1 cellular context compared by ENCODE assay signal in the genomic region with DNA sequence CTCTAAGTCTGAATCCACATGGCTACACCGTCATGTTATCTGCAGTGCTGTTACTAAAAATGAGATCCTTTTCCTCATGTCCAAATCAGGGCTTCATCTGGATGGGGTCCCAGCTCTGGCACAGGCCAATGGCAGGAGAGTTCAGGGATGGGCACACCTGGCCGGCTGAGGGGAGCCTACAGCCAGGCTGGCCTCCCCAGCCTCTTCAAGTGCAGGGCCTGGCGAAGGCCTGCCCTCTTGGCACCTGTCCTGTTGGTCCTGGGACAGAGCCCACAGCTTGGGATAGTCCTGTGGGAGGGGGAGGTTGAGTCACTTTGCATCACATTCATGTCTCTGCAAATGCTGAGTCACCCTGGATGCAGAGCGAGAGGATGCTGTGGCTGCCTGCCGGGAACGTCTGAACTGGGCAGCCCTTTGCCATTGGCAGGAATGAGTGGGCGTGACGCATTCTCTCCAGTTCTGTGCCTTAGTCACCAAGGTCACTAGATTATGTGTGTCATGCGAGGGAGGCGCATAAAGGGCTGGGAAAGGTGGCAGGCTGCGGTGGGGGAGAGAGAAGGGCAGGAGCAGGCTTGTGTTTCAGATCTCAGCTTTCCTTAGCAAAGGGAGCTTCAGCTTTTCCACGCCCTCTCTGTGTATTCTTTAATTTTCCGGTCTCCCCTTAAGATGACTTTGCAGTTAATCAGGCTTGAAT.
TF ChIP-seq lines count a peak whose summit lies in the region.

No MANE protein-coding gene starts in this region.

TF ChIP-seq in SK-N-SH, 30 proteins besides CTCF, POLR2A, EP300 and RAD21 (continued from another document):
- TF ChIP-seq GABPA (IDR thresholded peaks at IDR 0.05; ENCODE audit: low read depth) = 0 out of 2 replicates have a peak, but pooled peaks have one; percentile 21
- TF ChIP-seq, protein P1, sequence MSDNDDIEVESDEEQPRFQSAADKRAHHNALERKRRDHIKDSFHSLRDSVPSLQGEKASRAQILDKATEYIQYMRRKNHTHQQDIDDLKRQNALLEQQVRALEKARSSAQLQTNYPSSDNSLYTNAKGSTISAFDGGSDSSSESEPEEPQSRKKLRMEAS (IDR thresholded peaks at IDR 0.05; ENCODE audit: low read depth) = no peak; the same call in 1 of the 2 replicates
- TF ChIP-seq, protein P2, sequence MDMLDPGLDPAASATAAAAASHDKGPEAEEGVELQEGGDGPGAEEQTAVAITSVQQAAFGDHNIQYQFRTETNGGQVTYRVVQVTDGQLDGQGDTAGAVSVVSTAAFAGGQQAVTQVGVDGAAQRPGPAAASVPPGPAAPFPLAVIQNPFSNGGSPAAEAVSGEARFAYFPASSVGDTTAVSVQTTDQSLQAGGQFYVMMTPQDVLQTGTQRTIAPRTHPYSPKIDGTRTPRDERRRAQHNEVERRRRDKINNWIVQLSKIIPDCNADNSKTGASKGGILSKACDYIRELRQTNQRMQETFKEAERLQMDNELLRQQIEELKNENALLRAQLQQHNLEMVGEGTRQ (IDR thresholded peaks at IDR 0.05; ENCODE audit: borderline replicate concordance, low read depth, low read length) = no peak
- peak; percentile 96 for TF ChIP-seq RXRA (IDR thresholded peaks at IDR 0.05; ENCODE audit: borderline replicate concordance, low read depth)
- TF ChIP-seq, protein P3, sequence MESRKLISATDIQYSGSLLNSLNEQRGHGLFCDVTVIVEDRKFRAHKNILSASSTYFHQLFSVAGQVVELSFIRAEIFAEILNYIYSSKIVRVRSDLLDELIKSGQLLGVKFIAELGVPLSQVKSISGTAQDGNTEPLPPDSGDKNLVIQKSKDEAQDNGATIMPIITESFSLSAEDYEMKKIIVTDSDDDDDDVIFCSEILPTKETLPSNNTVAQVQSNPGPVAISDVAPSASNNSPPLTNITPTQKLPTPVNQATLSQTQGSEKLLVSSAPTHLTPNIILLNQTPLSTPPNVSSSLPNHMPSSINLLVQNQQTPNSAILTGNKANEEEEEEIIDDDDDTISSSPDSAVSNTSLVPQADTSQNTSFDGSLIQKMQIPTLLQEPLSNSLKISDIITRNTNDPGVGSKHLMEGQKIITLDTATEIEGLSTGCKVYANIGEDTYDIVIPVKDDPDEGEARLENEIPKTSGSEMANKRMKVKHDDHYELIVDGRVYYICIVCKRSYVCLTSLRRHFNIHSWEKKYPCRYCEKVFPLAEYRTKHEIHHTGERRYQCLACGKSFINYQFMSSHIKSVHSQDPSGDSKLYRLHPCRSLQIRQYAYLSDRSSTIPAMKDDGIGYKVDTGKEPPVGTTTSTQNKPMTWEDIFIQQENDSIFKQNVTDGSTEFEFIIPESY (IDR thresholded peaks at IDR 0.05; ENCODE audit: borderline replicate concordance, low read depth) = peak; percentile 74
- TF ChIP-seq, protein P4, sequence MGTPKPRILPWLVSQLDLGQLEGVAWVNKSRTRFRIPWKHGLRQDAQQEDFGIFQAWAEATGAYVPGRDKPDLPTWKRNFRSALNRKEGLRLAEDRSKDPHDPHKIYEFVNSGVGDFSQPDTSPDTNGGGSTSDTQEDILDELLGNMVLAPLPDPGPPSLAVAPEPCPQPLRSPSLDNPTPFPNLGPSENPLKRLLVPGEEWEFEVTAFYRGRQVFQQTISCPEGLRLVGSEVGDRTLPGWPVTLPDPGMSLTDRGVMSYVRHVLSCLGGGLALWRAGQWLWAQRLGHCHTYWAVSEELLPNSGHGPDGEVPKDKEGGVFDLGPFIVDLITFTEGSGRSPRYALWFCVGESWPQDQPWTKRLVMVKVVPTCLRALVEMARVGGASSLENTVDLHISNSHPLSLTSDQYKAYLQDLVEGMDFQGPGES (IDR thresholded peaks at IDR 0.05; ENCODE audit: low read depth, low read length) = no peak
- no peak for TF ChIP-seq CHD2 (IDR thresholded peaks at IDR 0.05; ENCODE audit: low read length, partially characterized antibody)
- no peak for TF ChIP-seq MXI1 (IDR thresholded peaks at IDR 0.05; ENCODE audit: low read depth, low read length)
- TF ChIP-seq, protein P5, sequence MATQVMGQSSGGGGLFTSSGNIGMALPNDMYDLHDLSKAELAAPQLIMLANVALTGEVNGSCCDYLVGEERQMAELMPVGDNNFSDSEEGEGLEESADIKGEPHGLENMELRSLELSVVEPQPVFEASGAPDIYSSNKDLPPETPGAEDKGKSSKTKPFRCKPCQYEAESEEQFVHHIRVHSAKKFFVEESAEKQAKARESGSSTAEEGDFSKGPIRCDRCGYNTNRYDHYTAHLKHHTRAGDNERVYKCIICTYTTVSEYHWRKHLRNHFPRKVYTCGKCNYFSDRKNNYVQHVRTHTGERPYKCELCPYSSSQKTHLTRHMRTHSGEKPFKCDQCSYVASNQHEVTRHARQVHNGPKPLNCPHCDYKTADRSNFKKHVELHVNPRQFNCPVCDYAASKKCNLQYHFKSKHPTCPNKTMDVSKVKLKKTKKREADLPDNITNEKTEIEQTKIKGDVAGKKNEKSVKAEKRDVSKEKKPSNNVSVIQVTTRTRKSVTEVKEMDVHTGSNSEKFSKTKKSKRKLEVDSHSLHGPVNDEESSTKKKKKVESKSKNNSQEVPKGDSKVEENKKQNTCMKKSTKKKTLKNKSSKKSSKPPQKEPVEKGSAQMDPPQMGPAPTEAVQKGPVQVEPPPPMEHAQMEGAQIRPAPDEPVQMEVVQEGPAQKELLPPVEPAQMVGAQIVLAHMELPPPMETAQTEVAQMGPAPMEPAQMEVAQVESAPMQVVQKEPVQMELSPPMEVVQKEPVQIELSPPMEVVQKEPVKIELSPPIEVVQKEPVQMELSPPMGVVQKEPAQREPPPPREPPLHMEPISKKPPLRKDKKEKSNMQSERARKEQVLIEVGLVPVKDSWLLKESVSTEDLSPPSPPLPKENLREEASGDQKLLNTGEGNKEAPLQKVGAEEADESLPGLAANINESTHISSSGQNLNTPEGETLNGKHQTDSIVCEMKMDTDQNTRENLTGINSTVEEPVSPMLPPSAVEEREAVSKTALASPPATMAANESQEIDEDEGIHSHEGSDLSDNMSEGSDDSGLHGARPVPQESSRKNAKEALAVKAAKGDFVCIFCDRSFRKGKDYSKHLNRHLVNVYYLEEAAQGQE (IDR thresholded peaks at IDR 0.05; ENCODE audit: low read depth, low read length) = 0 out of 2 replicates have a peak, but pooled peaks have one; percentile 23
- TF ChIP-seq NRF1 (IDR thresholded peaks at IDR 0.05; ENCODE audit: low read depth, low read length) = no peak
- TF ChIP-seq SMC3 (IDR thresholded peaks at IDR 0.05; ENCODE audit: low read depth, low read length) = no peak
- TF ChIP-seq, protein P6, sequence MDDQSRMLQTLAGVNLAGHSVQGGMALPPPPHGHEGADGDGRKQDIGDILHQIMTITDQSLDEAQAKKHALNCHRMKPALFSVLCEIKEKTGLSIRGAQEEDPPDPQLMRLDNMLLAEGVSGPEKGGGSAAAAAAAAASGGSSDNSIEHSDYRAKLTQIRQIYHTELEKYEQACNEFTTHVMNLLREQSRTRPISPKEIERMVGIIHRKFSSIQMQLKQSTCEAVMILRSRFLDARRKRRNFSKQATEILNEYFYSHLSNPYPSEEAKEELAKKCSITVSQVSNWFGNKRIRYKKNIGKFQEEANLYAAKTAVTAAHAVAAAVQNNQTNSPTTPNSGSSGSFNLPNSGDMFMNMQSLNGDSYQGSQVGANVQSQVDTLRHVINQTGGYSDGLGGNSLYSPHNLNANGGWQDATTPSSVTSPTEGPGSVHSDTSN (IDR thresholded peaks at IDR 0.05) = peak; percentile 92
- TF ChIP-seq TEAD4 (IDR thresholded peaks at IDR 0.05; ENCODE audit: borderline replicate concordance, insufficient read depth) = peak; percentile 80
- TF ChIP-seq ELF1 (IDR thresholded peaks at IDR 0.05) = no peak
- 0 out of 2 replicates have a peak, but pooled peaks have one; percentile 13 for TF ChIP-seq MEF2A (IDR thresholded peaks at IDR 0.05; ENCODE audit: borderline replicate concordance, low read depth)
- TF ChIP-seq, protein P7, sequence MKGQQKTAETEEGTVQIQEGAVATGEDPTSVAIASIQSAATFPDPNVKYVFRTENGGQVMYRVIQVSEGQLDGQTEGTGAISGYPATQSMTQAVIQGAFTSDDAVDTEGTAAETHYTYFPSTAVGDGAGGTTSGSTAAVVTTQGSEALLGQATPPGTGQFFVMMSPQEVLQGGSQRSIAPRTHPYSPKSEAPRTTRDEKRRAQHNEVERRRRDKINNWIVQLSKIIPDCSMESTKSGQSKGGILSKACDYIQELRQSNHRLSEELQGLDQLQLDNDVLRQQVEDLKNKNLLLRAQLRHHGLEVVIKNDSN (IDR thresholded peaks at IDR 0.05; ENCODE audit: borderline replicate concordance, low read depth) = no peak
- no peak for TF ChIP-seq FOXJ3 (CRISPR knock-in tag; IDR thresholded peaks at IDR 0.05)
- peak; percentile 47; the same call in 1 of the 2 replicates for TF ChIP-seq POLR2AphosphoS5 (IDR thresholded peaks at IDR 0.05; ENCODE audit: low read depth, low read length)
- TF ChIP-seq GATA2 (CRISPR knock-in tag; IDR thresholded peaks at IDR 0.05) = no peak
- no peak for TF ChIP-seq EZH2phosphoT487 (IDR thresholded peaks at IDR 0.05; ENCODE audit: borderline replicate concordance, low read depth)
- TF ChIP-seq TAF1 (IDR thresholded peaks at IDR 0.05; ENCODE audit: borderline replicate concordance, low read depth, low read length) = peak; percentile 8; the same call in 1 of the 2 replicates
- peak; percentile 57; the same call in 1 of the 2 replicates for TF ChIP-seq FOXM1 (IDR thresholded peaks at IDR 0.05; ENCODE audit: low read depth)
